ENCODE assay signal across 17 cellular contexts in the genomic region with DNA sequence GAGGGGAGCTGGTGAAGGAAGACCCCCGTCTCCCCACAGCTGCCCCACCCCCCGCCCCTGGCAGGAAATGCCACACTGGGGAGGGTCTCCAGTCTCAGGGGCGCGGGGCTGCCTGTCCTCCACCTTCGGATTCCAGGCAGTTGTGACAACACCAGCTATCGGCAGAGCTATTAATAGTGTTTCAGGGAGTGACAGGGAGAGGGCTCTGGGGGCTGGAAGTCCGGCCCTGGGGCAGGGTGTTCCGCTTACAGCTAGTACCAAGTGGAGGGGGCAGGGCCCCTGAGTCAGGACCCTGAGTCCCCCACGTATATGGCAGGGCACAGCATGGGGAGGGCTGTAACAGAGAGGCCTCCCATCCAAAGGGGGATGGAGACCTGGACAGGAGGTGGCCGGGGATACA. TPM values are rescaled to one million over a fixed set of nuclear protein-coding genes. Genes with fewer than 3 reads are reported as not detected.
DNase-seq lines count a peak whose midpoint lies in the region; ATAC-seq and TF ChIP-seq lines count a peak whose summit lies in the region.
"Had no signal": no experiment of that assay in that cellular context is flagged by ENCODE, and none has a peak within 500 bp of the region (broad histone marks: within the 10 kb centered on the region; RNA-seq: fewer than 3 reads in every experiment).

No MANE protein-coding gene starts in this region.

- no peaks in the 10 kb centered on the region for H4K20me1 ChIP-seq in PC-3 (ENCODE audit: low read length)

- no peak for ATAC-seq in Panc1
- peak; percentile 32 for ATAC-seq in left ventricle myocardium superior
- ATAC-seq in stimulated activated naive CD8-positive, alpha-beta T cell treated with anti-CD3 and anti-CD28 coated beads, Interleukin-15, amount 100 ng/mL, for 72 hours, result no peak
- ATAC-seq in PC-3, result no peak
- ATAC-seq: activated CD4-positive, alpha-beta T cell treated with anti-CD3 and anti-CD28 coated beads for 36 hours; activated naive CD8-positive, alpha-beta T cell treated with anti-CD3 and anti-CD28 coated beads, Interleukin-2, amount 50 U/mL, for 24 hours; K562; T-helper 17 cell had no signal

- H3K27me3 ChIP-seq in Panc1 (ENCODE audit: control insufficient read depth, insufficient read depth, low read length) (no peaks in the 10 kb centered on the region), parathyroid adenoma (ENCODE audit: control insufficient read depth, insufficient read depth, low read length) (no peaks in the 10 kb centered on the region), PC-3 (ENCODE audit: low read length) (no peaks in the 10 kb centered on the region)
- H3K27me3 ChIP-seq: suprapubic skin had no signal

- H3K9ac ChIP-seq in parathyroid adenoma (no peak overlapping the region), PC-3 (ENCODE audit: low read length) (no peak overlapping the region)

- no peak overlapping the region for H3K4me3 Mint-ChIP-seq in stimulated activated naive CD8-positive, alpha-beta T cell treated with anti-CD3 and anti-CD28 coated beads, Interleukin-15, amount 100 ng/mL, for 72 hours
- H3K4me3 Mint-ChIP-seq: activated CD4-positive, alpha-beta T cell treated with anti-CD3 and anti-CD28 coated beads for 36 hours; activated naive CD8-positive, alpha-beta T cell treated with anti-CD3 and anti-CD28 coated beads, Interleukin-2, amount 50 U/mL, for 24 hours; T-helper 17 cell had no signal

- peak overlapping the region; percentile 33; the same call in 1 of the 2 replicates for H3K27ac ChIP-seq in 22Rv1
- H3K27ac ChIP-seq in Panc1 (ENCODE audit: low read length), result 0 out of 2 replicates have a peak overlapping the region, but pooled peaks have one; percentile 17
- peak overlapping the region; percentile 8 for H3K27ac ChIP-seq in parathyroid adenoma
- no peak overlapping the region for H3K27ac ChIP-seq in PC-3 (ENCODE audit: low read length)
- H3K27ac ChIP-seq: suprapubic skin had no signal

- H3K4me3 ChIP-seq in Panc1 (ENCODE audit: low read depth in 2 of 2, low read length in 2 of 2) (no peak overlapping the region), parathyroid adenoma (ENCODE audit: low read depth, low read length) (no peak overlapping the region), PC-3 (ENCODE audit: low read length) (no peak overlapping the region)
- H3K4me3 ChIP-seq: K562, smooth muscle cell, suprapubic skin had no signal

- no peaks in the 10 kb centered on the region for H3K9me3 ChIP-seq in Panc1 (ENCODE audit: control insufficient read depth, insufficient read depth, low read depth, low read length)
- H3K9me3 ChIP-seq in parathyroid adenoma (ENCODE audit: control insufficient read depth, low read length), result no peaks in the 10 kb centered on the region
- no peaks in the 10 kb centered on the region for H3K9me3 ChIP-seq in PC-3 (ENCODE audit: low read length)
- H3K9me3 ChIP-seq: suprapubic skin had no signal

- no peak for DNase-seq in Panc1 (ENCODE audit: low read depth, low spot score)
- DNase-seq in left ventricle myocardium superior, result peak; percentile 83
- no peak for DNase-seq in middle frontal gyrus (ENCODE audit: extremely low spot score, low spot score)
- DNase-seq in stimulated activated naive CD8-positive, alpha-beta T cell treated with anti-CD3 and anti-CD28 coated beads, Interleukin-15, amount 100 ng/mL, for 72 hours, result no peak
- no peak for DNase-seq in NCI-H1436 treated with DMSO at 0.1 percent for 48 hours (lab: John Stamatoyannopoulos, UW)
- no peak for DNase-seq in PC-3
- DNase-seq: activated CD4-positive, alpha-beta T cell treated with anti-CD3 and anti-CD28 coated beads for 36 hours; activated naive CD8-positive, alpha-beta T cell treated with anti-CD3 and anti-CD28 coated beads, Interleukin-2, amount 50 U/mL, for 24 hours; activated T-cell treated with anti-CD3 and anti-CD28 coated beads, Interleukin-2, amount 50 U/mL, for 1 hour; NCI-H1417 treated with DMSO at 0.1 percent for 48 hours; NCI-H510A treated with DMSO at 0.1 percent for 48 hours; T-helper 17 cell had no signal

- intact Hi-C loops in Panc1 (cut with micrococcal nuclease; ENCODE audit: unreplicated experiment) (loop anchor here (10.0 kb wide), 1 partner anchor 60 kb away; no protein-coding TSS in a partner anchor), left ventricle myocardium superior (cut with micrococcal nuclease) (no loop called here), PC-3 (cut with micrococcal nuclease) (no loop called here)

- H3K36me3 ChIP-seq in Panc1 (ENCODE audit: control insufficient read depth, insufficient read depth, low read length) (no peaks in the 10 kb centered on the region), parathyroid adenoma (ENCODE audit: control insufficient read depth, insufficient read depth, low read length) (no peaks in the 10 kb centered on the region), PC-3 (ENCODE audit: low read depth, low read length) (no peaks in the 10 kb centered on the region)
- H3K36me3 ChIP-seq: suprapubic skin had no signal

- H3K79me2 ChIP-seq in parathyroid adenoma (peaks cover 16% of the 10 kb centered on the region), PC-3 (ENCODE audit: low read length) (no peaks in the 10 kb centered on the region)

- H2AFZ ChIP-seq in parathyroid adenoma (no peak overlapping the region), PC-3 (ENCODE audit: low read length) (no peak overlapping the region)

- POLR2A ChIA-PET in Panc1 (lab: Charles Lee) (no interaction called here), PC-3 (lab: Charles Lee; ENCODE audit: unreplicated experiment) (no interaction called here)

- no peak overlapping the region for H3K4me2 ChIP-seq in parathyroid adenoma (ENCODE audit: low read length)
- H3K4me2 ChIP-seq in PC-3 (ENCODE audit: low read length), result no peak overlapping the region
- H3K4me2 ChIP-seq: smooth muscle cell had no signal

- peaks cover 19% of the 10 kb centered on the region for H3K4me1 Mint-ChIP-seq in stimulated activated naive CD8-positive, alpha-beta T cell treated with anti-CD3 and anti-CD28 coated beads, Interleukin-15, amount 100 ng/mL, for 72 hours

- H3K9me2 ChIP-seq in PC-3 (replicated peaks; ENCODE audit: low read length), result no peaks in the 10 kb centered on the region

- in situ Hi-C loops in Panc1 (cut with HindIII; ENCODE audit: low pct_unique_long_range_greater_than_20kb, low sequenced_read_pairs), result no loop called here

- BruUV-seq in Panc1 (replicated peaks; lab: Mats Ljungman, UMichigan) (TSS peak; percentile 67), PC-3 (replicated peaks; lab: Mats Ljungman, UMichigan) (no TSS peak)

- H3K27ac Mint-ChIP-seq in stimulated activated naive CD8-positive, alpha-beta T cell treated with anti-CD3 and anti-CD28 coated beads, Interleukin-15, amount 100 ng/mL, for 72 hours, result no peak overlapping the region
- H3K27ac Mint-ChIP-seq: activated CD4-positive, alpha-beta T cell treated with anti-CD3 and anti-CD28 coated beads for 36 hours; activated naive CD8-positive, alpha-beta T cell treated with anti-CD3 and anti-CD28 coated beads, Interleukin-2, amount 50 U/mL, for 24 hours had no signal

- peaks cover 65% of the 10 kb centered on the region for H3K27me3 Mint-ChIP-seq in stimulated activated naive CD8-positive, alpha-beta T cell treated with anti-CD3 and anti-CD28 coated beads, Interleukin-15, amount 100 ng/mL, for 72 hours

- H3K4me1 ChIP-seq in Panc1 (ENCODE audit: control insufficient read depth, insufficient read depth, low read length) (peaks cover 22% of the 10 kb centered on the region), parathyroid adenoma (peaks cover 23% of the 10 kb centered on the region), PC-3 (ENCODE audit: insufficient read depth, low read length) (peaks cover 13% of the 10 kb centered on the region; the same call in 1 of the 2 replicates)

- no peaks in the 10 kb centered on the region for H3K9me3 Mint-ChIP-seq in stimulated activated naive CD8-positive, alpha-beta T cell treated with anti-CD3 and anti-CD28 coated beads, Interleukin-15, amount 100 ng/mL, for 72 hours
- H3K9me3 Mint-ChIP-seq: activated naive CD8-positive, alpha-beta T cell treated with anti-CD3 and anti-CD28 coated beads, Interleukin-2, amount 50 U/mL, for 24 hours had no signal

- CTCF ChIA-PET in Panc1 (lab: Charles Lee) (no interaction called here), PC-3 (lab: Charles Lee) (no interaction called here)

- TF ChIP-seq CTCF in 22Rv1 (IDR thresholded peaks at IDR 0.05), result no peak
- TF ChIP-seq CTCF in Panc1 (IDR thresholded peaks at IDR 0.05), result no peak
- no peak for TF ChIP-seq CTCF in parathyroid adenoma (IDR thresholded peaks at IDR 0.05)
- no peak for TF ChIP-seq CTCF in PC-3 (conservative IDR thresholded peaks at IDR 0.05; ENCODE audit: low read depth, low read length)

- no peaks in the 10 kb centered on the region for H3F3A ChIP-seq in PC-3 (ENCODE audit: low read length, unreplicated experiment)

RNA-seq across cellular contexts. Expression of a gene that starts 4.1 kb away (rescaled TPM):
- total RNA-seq in Panc1 (2021; ENCODE audit: unreplicated experiment) (38.7 TPM), left ventricle myocardium superior (26.1 TPM), PC-3 (2014; rRNA removed) (9.3 and 13.6 TPM in 2 replicates)
- 55.2 TPM for polyA plus RNA-seq in Panc1 (2012; ENCODE audit: insufficient read length)

RNA-seq across cellular contexts. Expression of a gene that starts 17.3 kb away (rescaled TPM):
- total RNA-seq in Panc1 (2021; ENCODE audit: unreplicated experiment), result 119 TPM
- 151 TPM for polyA plus RNA-seq in Panc1 (2012; ENCODE audit: insufficient read length)
- total RNA-seq in left ventricle myocardium superior, result 275 TPM
- 18.3 and 18.9 TPM in 2 replicates for total RNA-seq in PC-3 (2014; rRNA removed)

RNA-seq across cellular contexts. Expression of a gene that starts 27.7 kb away (rescaled TPM):
- total RNA-seq in Panc1 (2021; ENCODE audit: unreplicated experiment), result 64.6 TPM
- 40.8 TPM for polyA plus RNA-seq in Panc1 (2012; ENCODE audit: insufficient read length)
- total RNA-seq in left ventricle myocardium superior, result 64.6 TPM
- total RNA-seq in PC-3 (2014; rRNA removed), result 34.9 and 50.3 TPM in 2 replicates

RNA-seq across cellular contexts. Expression of a gene that starts 31.7 kb away (rescaled TPM):
- total RNA-seq in Panc1 (2021; ENCODE audit: unreplicated experiment) (not detected), left ventricle myocardium superior (not detected), PC-3 (2014; rRNA removed) (not detected in 2 replicates)
- not detected for polyA plus RNA-seq in Panc1 (2012; ENCODE audit: insufficient read length)
- total RNA-seq: activated CD4-positive, alpha-beta T cell treated with anti-CD3 and anti-CD28 coated beads for 36 hours; smooth muscle cell; suprapubic skin; T-helper 17 cell had no signal
- polyA plus RNA-seq: smooth muscle cell had no signal

RNA-seq across cellular contexts. Expression of a gene that starts 34.3 kb away (rescaled TPM):
- total RNA-seq in Panc1 (2021; ENCODE audit: unreplicated experiment) (25.1 TPM), left ventricle myocardium superior (15.4 TPM), PC-3 (2014; rRNA removed) (12.8 and 16.1 TPM in 2 replicates)
- 11.6 TPM for polyA plus RNA-seq in Panc1 (2012; ENCODE audit: insufficient read length)
